24 cellular contexts compared by ENCODE assay signal in genomic region chr13:94389544-94390351, GRCh38.
DNase-seq lines count a peak whose midpoint lies in the region; ATAC-seq and TF ChIP-seq lines count a peak whose summit lies in the region.
"Had no signal": no experiment of that assay in that cellular context is flagged by ENCODE, and none has a peak within 500 bp of the region (broad histone marks: within the 10 kb centered on the region; RNA-seq: fewer than 3 reads in every experiment).

No MANE protein-coding gene starts in this region.

- H3K4me1 ChIP-seq in gastroesophageal sphincter, result no peaks in the 10 kb centered on the region
- H3K4me1 ChIP-seq: esophagus muscularis mucosa, heart left ventricle, SJSA1 had no signal

- H3K36me3 Mint-ChIP-seq in mesothelial cell of epicardium (peaks cover 17% of the 10 kb centered on the region), glutamatergic neuron (ENCODE audit: unreplicated experiment) (no peaks in the 10 kb centered on the region)
- H3K36me3 Mint-ChIP-seq: stimulated activated memory B cell treated with anti-CD40 and anti-IgM and Interleukin-4, amounts not matched to agents 10 μg/mL and 1 μg/mL and 100 μg/mL, for 72 hours had no signal

- no peak overlapping the region for H3K4me3 ChIP-seq in AG10803 (ENCODE audit: low read length)
- H3K4me3 ChIP-seq in gastroesophageal sphincter, result no peak overlapping the region
- H3K4me3 ChIP-seq: esophagus muscularis mucosa, heart left ventricle, lung, SJSA1 had no signal

- H3K4me3 Mint-ChIP-seq in mesothelial cell of epicardium (no peak overlapping the region), glutamatergic neuron (ENCODE audit: unreplicated experiment) (no peak overlapping the region)
- H3K4me3 Mint-ChIP-seq: activated B cell treated with CpG ODN at 0.5 μM for 24 hours; activated CD4-positive, alpha-beta memory T cell treated with anti-CD3 and anti-CD28 coated beads, Interleukin-2, amount 10 ng/mL, durations not matched to agents 7 days and 5 days; stimulated activated memory B cell treated with anti-CD40 and anti-IgM and Interleukin-4, amounts not matched to agents 10 μg/mL and 1 μg/mL and 100 μg/mL, for 72 hours had no signal

- H3K27me3 Mint-ChIP-seq in mesothelial cell of epicardium (ENCODE audit: low read depth) (no peaks in the 10 kb centered on the region), glutamatergic neuron (ENCODE audit: unreplicated experiment) (peaks cover 2% of the 10 kb centered on the region)
- H3K27me3 Mint-ChIP-seq: activated B cell treated with CpG ODN at 0.5 μM for 24 hours; stimulated activated memory B cell treated with anti-CD40 and anti-IgM and Interleukin-4, amounts not matched to agents 10 μg/mL and 1 μg/mL and 100 μg/mL, for 72 hours had no signal

- H3K4me1 Mint-ChIP-seq in mesothelial cell of epicardium (peaks cover 8% of the 10 kb centered on the region), glutamatergic neuron (ENCODE audit: low read depth, unreplicated experiment) (peaks cover 2% of the 10 kb centered on the region)
- H3K4me1 Mint-ChIP-seq: activated B cell treated with CpG ODN at 0.5 μM for 24 hours; activated CD4-positive, alpha-beta memory T cell treated with anti-CD3 and anti-CD28 coated beads, Interleukin-2, amount 10 ng/mL, durations not matched to agents 7 days and 5 days; stimulated activated memory B cell treated with anti-CD40 and anti-IgM and Interleukin-4, amounts not matched to agents 10 μg/mL and 1 μg/mL and 100 μg/mL, for 72 hours had no signal

- TF ChIP-seq POLR2A in gastroesophageal sphincter (IDR thresholded peaks at IDR 0.05), result no peak

- DNase-seq in AG10803 (ENCODE audit: low read depth) (peak; percentile 19), HT-29 (ENCODE audit: low spot score) (peak; percentile 18), SK-N-DZ (ENCODE audit: low spot score) (peak; percentile 20), mesothelial cell of epicardium (ENCODE audit: low spot score in 2 of 2, unreplicated experiment in 2 of 2) (no peak), glutamatergic neuron (no peak)
- DNase-seq in activated CD4-positive, CD25-positive, alpha-beta regulatory T cell treated with anti-CD3 and anti-CD28 coated beads, Interleukin-2, amount 50 U/mL, for 72 hours, result no peak
- DNase-seq: activated B cell treated with CpG ODN at 0.5 μM for 24 hours; activated CD4-positive, alpha-beta memory T cell treated with anti-CD3 and anti-CD28 coated beads, Interleukin-2, amount 10 ng/mL, durations not matched to agents 7 days and 5 days; activated naive CD4-positive, alpha-beta T cell; AML-193; caudate nucleus; COR-L47; GOT3; heart left ventricle; NCI-H774; occipital lobe; right cardiac atrium had no signal

- no peaks in the 10 kb centered on the region for H3K36me3 ChIP-seq in gastroesophageal sphincter
- H3K36me3 ChIP-seq: esophagus muscularis mucosa, heart left ventricle, SJSA1 had no signal

- no peak overlapping the region for H3K27ac ChIP-seq in gastroesophageal sphincter
- H3K27ac ChIP-seq: esophagus muscularis mucosa, KMS-11, SJSA1 had no signal

- H3K9me3 ChIP-seq in gastroesophageal sphincter, result no peaks in the 10 kb centered on the region
- H3K9me3 ChIP-seq: esophagus muscularis mucosa, heart left ventricle, SJSA1 had no signal

- WGBS in gastroesophageal sphincter (ENCODE audit: low coverage in 1 of 2), 2 donors, result 59 to 78% methylated on average over 3 to 7 of the region's 7 CpGs

- no peak for ATAC-seq in gastroesophageal sphincter
- ATAC-seq in HG03442 (IDR thresholded peaks at IDR 0.05; ENCODE audit: unreplicated experiment), result no peak
- ATAC-seq: heart left ventricle; right cardiac atrium; stimulated activated memory B cell treated with anti-CD40 and anti-IgM and Interleukin-4, amounts not matched to agents 10 μg/mL and 1 μg/mL and 100 μg/mL, for 72 hours had no signal

- TF ChIP-seq CTCF in AG10803 (conservative IDR thresholded peaks at IDR 0.05; ENCODE audit: low read length), result no peak
- TF ChIP-seq CTCF in mesothelial cell of epicardium (IDR thresholded peaks at IDR 0.05; ENCODE audit: unreplicated experiment), result no peak
- no peak for TF ChIP-seq CTCF in gastroesophageal sphincter (IDR thresholded peaks at IDR 0.05)
- TF ChIP-seq CTCF in glutamatergic neuron (IDR thresholded peaks at IDR 0.05; ENCODE audit: partially characterized antibody, unreplicated experiment), result no peak

- H3K27me3 ChIP-seq in gastroesophageal sphincter, result no peaks in the 10 kb centered on the region
- H3K27me3 ChIP-seq: esophagus muscularis mucosa, heart left ventricle, SJSA1 had no signal

- TF ChIP-seq EP300 in gastroesophageal sphincter (IDR thresholded peaks at IDR 0.05), result no peak

- H3K27ac Mint-ChIP-seq in mesothelial cell of epicardium, result peak overlapping the region; percentile 32
- no peak overlapping the region for H3K27ac Mint-ChIP-seq in glutamatergic neuron (ENCODE audit: unreplicated experiment)
- H3K27ac Mint-ChIP-seq: activated B cell treated with CpG ODN at 0.5 μM for 24 hours; activated CD4-positive, alpha-beta memory T cell treated with anti-CD3 and anti-CD28 coated beads, Interleukin-2, amount 10 ng/mL, durations not matched to agents 7 days and 5 days; stimulated activated memory B cell treated with anti-CD40 and anti-IgM and Interleukin-4, amounts not matched to agents 10 μg/mL and 1 μg/mL and 100 μg/mL, for 72 hours had no signal

- H3K9me3 Mint-ChIP-seq in mesothelial cell of epicardium (no peaks in the 10 kb centered on the region), glutamatergic neuron (ENCODE audit: unreplicated experiment) (no peaks in the 10 kb centered on the region)
- H3K9me3 Mint-ChIP-seq: activated B cell treated with CpG ODN at 0.5 μM for 24 hours; activated CD4-positive, alpha-beta memory T cell treated with anti-CD3 and anti-CD28 coated beads, Interleukin-2, amount 10 ng/mL, durations not matched to agents 7 days and 5 days; stimulated activated memory B cell treated with anti-CD40 and anti-IgM and Interleukin-4, amounts not matched to agents 10 μg/mL and 1 μg/mL and 100 μg/mL, for 72 hours had no signal

Comparison
In these comparisons a context has a peak if more than half of its experiments do, and no peak if none do; other contexts are left out.
1. DNase-seq: peak in AG10803 (single experiment), HT-29 (single experiment) and SK-N-DZ (single experiment); none in mesothelial cell of epicardium (0 of 2), glutamatergic neuron (single experiment) and activated CD4-positive, CD25-positive, alpha-beta regulatory T cell treated with anti-CD3 and anti-CD28 coated beads, Interleukin-2, amount 50 U/mL, for 72 hours (single experiment).